Comparison of ENCODE assay signal across 25 cellular contexts in genomic region chr12:88923631-88924030, GRCh38.
DNase-seq lines count a peak whose midpoint lies in the region; ATAC-seq, FAIRE-seq and TF ChIP-seq lines count a peak whose summit lies in the region.
"Had no signal": no experiment of that assay in that cellular context is flagged by ENCODE, and none has a peak within 500 bp of the region (broad histone marks: within the 10 kb centered on the region; RNA-seq: fewer than 3 reads in every experiment).

No MANE protein-coding gene starts in this region.

- no peak overlapping the region for H3K4me3 ChIP-seq in Caco-2 (ENCODE audit: low read depth, low read length)
- H3K4me3 ChIP-seq in PC-3 (ENCODE audit: low read length), result no peak overlapping the region
- H3K4me3 ChIP-seq in keratinocyte (ENCODE audit: control insufficient read depth in 2 of 3, extremely low read depth in 1 of 3, insufficient read depth in 2 of 3, low read depth in 1 of 3, low read length in 3 of 3), result no peak overlapping the region
- peak overlapping the region in 1 of 4 donors; percentile 21 for H3K4me3 ChIP-seq in gastrocnemius medialis
- no peak overlapping the region for H3K4me3 ChIP-seq in CD4-positive, alpha-beta memory T cell (ENCODE audit: low read length in 2 of 2)
- H3K4me3 ChIP-seq: A549, GM23248, SJSA1 had no signal

- H3K9me3 Mint-ChIP-seq in Caco-2 (ENCODE audit: unreplicated experiment), result no peaks in the 10 kb centered on the region
- H3K9me3 Mint-ChIP-seq in CD4-positive, alpha-beta memory T cell, result peaks cover 0 to 5% (median 0%) of the 10 kb centered on the region in 8 donors
- H3K9me3 Mint-ChIP-seq: CD8-positive, alpha-beta memory T cell had no signal

- H3K9me1 ChIP-seq in keratinocyte (ENCODE audit: control insufficient read depth, extremely low read depth, insufficient read depth, low read length), result no peaks in the 10 kb centered on the region

- H3K27me3 ChIP-seq in Caco-2 (replicated peaks; ENCODE audit: control insufficient read depth, insufficient read depth, low read length) (no peaks in the 10 kb centered on the region), PC-3 (ENCODE audit: low read length) (no peaks in the 10 kb centered on the region), keratinocyte (ENCODE audit: control insufficient read depth, extremely low read depth, insufficient read depth, low read length) (no peaks in the 10 kb centered on the region), gastrocnemius medialis (no peaks in the 10 kb centered on the region)
- H3K27me3 ChIP-seq in CD4-positive, alpha-beta memory T cell (ENCODE audit: insufficient read depth, low read length), result no peaks in the 10 kb centered on the region
- H3K27me3 ChIP-seq: SJSA1 had no signal

- no peaks in the 10 kb centered on the region for H3K36me3 ChIP-seq in Caco-2 (ENCODE audit: control insufficient read depth, insufficient read depth, low read length)
- H3K36me3 ChIP-seq in PC-3 (ENCODE audit: low read depth, low read length), result no peaks in the 10 kb centered on the region
- no peaks in the 10 kb centered on the region for H3K36me3 ChIP-seq in keratinocyte (ENCODE audit: control insufficient read depth in 2 of 2, extremely low read depth in 1 of 2, insufficient read depth in 2 of 2, low read length in 2 of 2)
- H3K36me3 ChIP-seq in gastrocnemius medialis, result no peaks in the 10 kb centered on the region
- no peaks in the 10 kb centered on the region for H3K36me3 ChIP-seq in CD4-positive, alpha-beta memory T cell (ENCODE audit: insufficient read depth, low read length)
- H3K36me3 ChIP-seq: SJSA1 had no signal

- peaks cover 19% of the 10 kb centered on the region for H3K36me3 Mint-ChIP-seq in Caco-2 (ENCODE audit: insufficient read depth, unreplicated experiment)
- H3K36me3 Mint-ChIP-seq in CD4-positive, alpha-beta memory T cell, result no peaks in the 10 kb centered on the region
- H3K36me3 Mint-ChIP-seq: CD8-positive, alpha-beta memory T cell; IgD-negative memory B cell had no signal

- no peak for TF ChIP-seq CTCF in Caco-2 (IDR thresholded peaks at IDR 0.05; ENCODE audit: insufficient read depth in 1 of 2, low read depth in 1 of 2, low read length in 1 of 2, severe bottlenecking in 1 of 2, unreplicated experiment in 1 of 2)
- no peak for TF ChIP-seq CTCF in PC-3 (conservative IDR thresholded peaks at IDR 0.05; ENCODE audit: low read depth, low read length)
- no peak for TF ChIP-seq CTCF in keratinocyte (optimal IDR thresholded peaks at IDR 0.05 in 1 of 3, IDR thresholded peaks at IDR 0.05 in 1 of 3, conservative IDR thresholded peaks at IDR 0.05 in 1 of 3; ENCODE audit: extremely low read depth in 1 of 3, insufficient read depth in 2 of 3, low read length in 3 of 3)
- TF ChIP-seq CTCF in gastrocnemius medialis (IDR thresholded peaks at IDR 0.05 in 4 of 5, conservative IDR thresholded peaks at IDR 0.05 in 1 of 5), result no peak

- H2AFZ ChIP-seq in PC-3 (ENCODE audit: low read length), result peak overlapping the region; percentile 58; the same call in 1 of the 2 replicates
- H2AFZ ChIP-seq in keratinocyte (ENCODE audit: control insufficient read depth, low read length), result peak overlapping the region; percentile 53
- H2AFZ ChIP-seq: GM23248 had no signal

- H3K27ac ChIP-seq in PC-3 (ENCODE audit: low read length) (peak overlapping the region; percentile 91), keratinocyte (ENCODE audit: control insufficient read depth, insufficient read depth, low read length) (peak overlapping the region; percentile 61), gastrocnemius medialis (peak overlapping the region; percentile 57 to 73 (median 69))
- no peak overlapping the region for H3K27ac ChIP-seq in CD4-positive, alpha-beta memory T cell (ENCODE audit: low read depth, low read length)
- H3K27ac ChIP-seq: GM23248, SJSA1 had no signal

- H3K4me2 ChIP-seq in PC-3 (ENCODE audit: low read length) (peak overlapping the region; percentile 20), keratinocyte (ENCODE audit: control insufficient read depth, extremely low read depth, insufficient read depth, low read depth, low read length) (no peak overlapping the region)
- H3K4me2 ChIP-seq: A549 had no signal

- peaks cover 7% of the 10 kb centered on the region for H3F3A ChIP-seq in PC-3 (ENCODE audit: low read length, unreplicated experiment)

- no peaks in the 10 kb centered on the region for H3K9me2 ChIP-seq in PC-3 (replicated peaks; ENCODE audit: low read length)

- dilution Hi-C loops in keratinocyte (cut with MboI; ENCODE audit: extremely low pct_ligation_motif_present, low sequenced_read_pairs), result no loop called here

- in situ Hi-C loops in gastrocnemius medialis (cut with MboI; ENCODE audit: low sequenced_read_pairs in 4 of 4), result no loop called here

- DNase-seq in Caco-2 (no peak), PC-3 (no peak), keratinocyte (ENCODE audit: low read depth, low spot score) (no peak), gastrocnemius medialis (peak; percentile 17 to 28), hypothalamus (lab: John Stamatoyannopoulos, UW) (no peak), SKM-1 treated with dmso at 0.1 percent for 144 hours (lab: John Stamatoyannopoulos, UW; ENCODE audit: unreplicated experiment) (no peak), DMS114 treated with DMSO at 0.1 percent for 48 hours (lab: John Stamatoyannopoulos, UW; ENCODE audit: unreplicated experiment) (no peak)
- DNase-seq in CD4-positive, alpha-beta memory T cell, result no peak
- DNase-seq: CD8-positive, alpha-beta memory T cell; DMS53; GDM1; GM23248; HCEC 1CT; NCI-H1105; NCI-H2081; NCI-H2171; NCI-H345; NCI-H524; NCI-H774; NK-92 treated with Interleukin-12 subunit alpha and Interleukin-12 subunit beta, amount 100 ng/mL, for 24 hours had no signal

- H3K4me1 ChIP-seq in Caco-2 (peaks cover 68% of the 10 kb centered on the region), PC-3 (ENCODE audit: insufficient read depth, low read length) (peaks cover 45% of the 10 kb centered on the region), keratinocyte (ENCODE audit: control insufficient read depth, extremely low read depth, insufficient read depth, low read length) (peaks cover 52% of the 10 kb centered on the region), gastrocnemius medialis (peaks cover 9 to 41% of the 10 kb centered on the region in 2 donors)
- H3K4me1 ChIP-seq in CD4-positive, alpha-beta memory T cell (ENCODE audit: insufficient read depth, low read length), result no peaks in the 10 kb centered on the region

- no peak overlapping the region for H3K9ac ChIP-seq in PC-3 (ENCODE audit: low read length)
- peak overlapping the region; percentile 1 for H3K9ac ChIP-seq in keratinocyte (ENCODE audit: control insufficient read depth, extremely low read depth, insufficient read depth, low read length)
- H3K9ac ChIP-seq: GM23248 had no signal

- FAIRE-seq in keratinocyte (lab: Jason Lieb, UNC), result no peak
- FAIRE-seq: A549, GM18507 had no signal

- POLR2A ChIA-PET in Caco-2 (lab: Charles Lee) (no interaction called here), PC-3 (lab: Charles Lee; ENCODE audit: unreplicated experiment) (no interaction called here)
- POLR2A ChIA-PET in CD4-positive, alpha-beta memory T cell (lab: Charles Lee; ENCODE audit: partially characterized antibody), result no interaction called here

- ATAC-seq in PC-3 (no peak), gastrocnemius medialis (peak; percentile 56 to 77)
- ATAC-seq: A549, Panc1 had no signal

- no peaks in the 10 kb centered on the region for H3K27me3 Mint-ChIP-seq in Caco-2 (ENCODE audit: insufficient read depth, unreplicated experiment)
- H3K27me3 Mint-ChIP-seq in CD4-positive, alpha-beta memory T cell, result peaks cover 0 to 3% of the 10 kb centered on the region in 2 donors
- H3K27me3 Mint-ChIP-seq: IgD-negative memory B cell had no signal

- CTCF ChIA-PET in Caco-2 (lab: Charles Lee), result no interaction called here
- CTCF ChIA-PET in PC-3 (lab: Charles Lee), result no interaction called here
- CTCF ChIA-PET in CD4-positive, alpha-beta memory T cell (lab: Charles Lee; ENCODE audit: partially characterized antibody), result no interaction called here

- no TSS peak for BruUV-seq in Caco-2 (replicated peaks; lab: Mats Ljungman, UMichigan)
- no TSS peak for BruUV-seq in PC-3 (replicated peaks; lab: Mats Ljungman, UMichigan)

- no peaks in the 10 kb centered on the region for H3K79me2 ChIP-seq in PC-3 (ENCODE audit: low read length)
- H3K79me2 ChIP-seq in keratinocyte (ENCODE audit: control insufficient read depth, insufficient read depth, low read length), result no peaks in the 10 kb centered on the region

- H3K9me3 ChIP-seq in Caco-2 (peaks cover 7% of the 10 kb centered on the region), PC-3 (ENCODE audit: low read length) (no peaks in the 10 kb centered on the region), keratinocyte (ENCODE audit: control insufficient read depth, low read depth, low read length) (no peaks in the 10 kb centered on the region), gastrocnemius medialis (no peaks in the 10 kb centered on the region)
- H3K9me3 ChIP-seq in CD4-positive, alpha-beta memory T cell (ENCODE audit: control insufficient read depth in 1 of 2, low read length in 2 of 2), result no peaks in the 10 kb centered on the region
- H3K9me3 ChIP-seq: A549, SJSA1 had no signal

- no peak overlapping the region for H3K4me3 Mint-ChIP-seq in Caco-2 (ENCODE audit: unreplicated experiment)
- no peak overlapping the region for H3K4me3 Mint-ChIP-seq in CD4-positive, alpha-beta memory T cell
- H3K4me3 Mint-ChIP-seq: CD8-positive, alpha-beta memory T cell; IgD-negative memory B cell had no signal

- no peak for TF ChIP-seq POLR2A in gastrocnemius medialis (IDR thresholded peaks at IDR 0.05)

- H4K20me1 ChIP-seq in PC-3 (ENCODE audit: low read length) (no peaks in the 10 kb centered on the region), keratinocyte (ENCODE audit: control insufficient read depth, extremely low read depth, insufficient read depth, low read length) (no peaks in the 10 kb centered on the region)

- peaks cover 47% of the 10 kb centered on the region for H3K4me1 Mint-ChIP-seq in Caco-2 (ENCODE audit: low read depth, unreplicated experiment)
- H3K4me1 Mint-ChIP-seq in CD4-positive, alpha-beta memory T cell, result no peaks in the 10 kb centered on the region
- H3K4me1 Mint-ChIP-seq: CD8-positive, alpha-beta memory T cell had no signal

- H3K27ac Mint-ChIP-seq in Caco-2 (ENCODE audit: unreplicated experiment), result peak overlapping the region; percentile 79
- no peak overlapping the region for H3K27ac Mint-ChIP-seq in CD4-positive, alpha-beta memory T cell
- H3K27ac Mint-ChIP-seq: CD8-positive, alpha-beta memory T cell; IgD-negative memory B cell had no signal

- intact Hi-C loops in Caco-2 (cut with micrococcal nuclease; ENCODE audit: unreplicated experiment), result loop anchor here (10.0 kb wide), 2 partner anchors 289 to 431 kb away; partner anchors contain the start of gene DUSP6
- intact Hi-C loops in PC-3 (cut with micrococcal nuclease), result loop anchor here (10.0 kb wide), 2 partner anchors 269 to 349 kb away; no protein-coding TSS in a partner anchor
- intact Hi-C loops in gastrocnemius medialis (cut with DNase I; ENCODE audit: low total_unique reads), result no loop called here
- intact Hi-C loops in CD4-positive, alpha-beta memory T cell (cut with micrococcal nuclease), result no loop called here

Comparison
In these comparisons a context has a peak if more than half of its experiments do, and no peak if none do; other contexts are left out.
1. DNase-seq: peak in gastrocnemius medialis (2 of 2); none in Caco-2 (0 of 2), PC-3 (single experiment), keratinocyte (single experiment), hypothalamus (0 of 51), CD4-positive, alpha-beta memory T cell (0 of 5), SKM-1 treated with dmso at 0.1 percent for 144 hours (single experiment) and DMS114 treated with DMSO at 0.1 percent for 48 hours (single experiment).
2. intact Hi-C loops: an anchor here in Caco-2 (10.0 kb wide) and PC-3 (10.0 kb wide); none called in gastrocnemius medialis and CD4-positive, alpha-beta memory T cell.